23 cellular contexts compared by ENCODE assay signal in genomic region chr21:43907751-43908150, GRCh38.
"Had no signal": no experiment of that assay in that cellular context is flagged by ENCODE, and none has a peak within 500 bp of the region (broad histone marks: within the 10 kb centered on the region; RNA-seq: fewer than 3 reads in every experiment).

No MANE protein-coding gene starts in this region.

- H3K27me3 Mint-ChIP-seq: activated B cell treated with CpG ODN at 0.5 μM for 24 hours; activated CD4-positive, alpha-beta memory T cell treated with anti-CD3 and anti-CD28 coated beads for 36 hours; activated CD8-positive, alpha-beta memory T cell treated with anti-CD3 and anti-CD28 coated beads, Interleukin-2, amount 10 ng/mL, durations not matched to agents 7 days and 5 days; stimulated activated naive CD8-positive, alpha-beta T cell treated with anti-CD3 and anti-CD28 coated beads, Interleukin-15, Interleukin-2, amounts not matched to agents 100 ng/mL and 50 ng/mL, for 24 hours had no signal

- H3K27me3 ChIP-seq: brain microvascular endothelial cell, esophagus muscularis mucosa, hepatocyte, tibial artery had no signal

- H3K27ac ChIP-seq: brain microvascular endothelial cell, esophagus muscularis mucosa, hepatocyte, tibial artery had no signal

- H3K27ac Mint-ChIP-seq: activated B cell treated with CpG ODN at 0.5 μM for 24 hours; activated CD4-positive, alpha-beta memory T cell treated with anti-CD3 and anti-CD28 coated beads for 36 hours; activated CD8-positive, alpha-beta memory T cell treated with anti-CD3 and anti-CD28 coated beads, Interleukin-2, amount 10 ng/mL, durations not matched to agents 7 days and 5 days; immature natural killer cell; nephron progenitor cell; stimulated activated naive CD8-positive, alpha-beta T cell treated with anti-CD3 and anti-CD28 coated beads, Interleukin-15, Interleukin-2, amounts not matched to agents 100 ng/mL and 50 ng/mL, for 24 hours; T-helper 1 cell treated with Interleukin-12 subunit alpha and Interleukin-12 subunit beta and Interleukin-4 antibody, amounts not matched to agents 30 μg/mL and 1 μg/mL, for 36 hours had no signal

- H3K4me2 ChIP-seq: hepatocyte had no signal

- H3K4me1 Mint-ChIP-seq: activated CD8-positive, alpha-beta memory T cell treated with anti-CD3 and anti-CD28 coated beads, Interleukin-2, amount 10 ng/mL, durations not matched to agents 7 days and 5 days had no signal

- ATAC-seq: activated CD8-positive, alpha-beta memory T cell treated with anti-CD3 and anti-CD28 coated beads, Interleukin-2, amount 10 ng/mL, durations not matched to agents 7 days and 5 days; activated naive CD4-positive, alpha-beta T cell treated with anti-CD3 and anti-CD28 coated beads, Interleukin-2, amount 50 U/mL, for 72 hours had no signal

- H2AFZ ChIP-seq: hepatocyte had no signal

- H3K36me3 ChIP-seq: brain microvascular endothelial cell had no signal

- DNase-seq: activated B cell treated with CpG ODN at 0.5 μM for 24 hours; activated CD4-positive, alpha-beta memory T cell treated with anti-CD3 and anti-CD28 coated beads for 36 hours; activated CD4-positive, alpha-beta T cell treated with anti-CD3 and anti-CD28 coated beads for 4 hours; activated CD8-positive, alpha-beta memory T cell treated with anti-CD3 and anti-CD28 coated beads, Interleukin-2, amount 10 ng/mL, durations not matched to agents 7 days and 5 days; activated gamma-delta T cell; activated T-cell treated with anti-CD3 and anti-CD28 coated beads for 4 hours; brain microvascular endothelial cell; effector memory CD4-positive, alpha-beta T cell; glutamatergic neuron; immature natural killer cell; midbrain; nephron progenitor cell; nucleus accumbens; stimulated activated CD4-positive, alpha-beta T cell treated with anti-CD3 and anti-CD28 coated beads, Interleukin-4, amount 100 ng/mL, for 1 hour; T1000 had no signal

- FAIRE-seq: colon, frontal cortex had no signal

- H3K4me3 Mint-ChIP-seq: activated B cell treated with CpG ODN at 0.5 μM for 24 hours; activated CD4-positive, alpha-beta memory T cell treated with anti-CD3 and anti-CD28 coated beads for 36 hours; activated CD8-positive, alpha-beta memory T cell treated with anti-CD3 and anti-CD28 coated beads, Interleukin-2, amount 10 ng/mL, durations not matched to agents 7 days and 5 days; immature natural killer cell; nephron progenitor cell; stimulated activated naive CD8-positive, alpha-beta T cell treated with anti-CD3 and anti-CD28 coated beads, Interleukin-15, Interleukin-2, amounts not matched to agents 100 ng/mL and 50 ng/mL, for 24 hours; T-helper 1 cell treated with Interleukin-12 subunit alpha and Interleukin-12 subunit beta and Interleukin-4 antibody, amounts not matched to agents 30 μg/mL and 1 μg/mL, for 36 hours had no signal

- H3K4me3 ChIP-seq: esophagus muscularis mucosa, hepatocyte, tibial artery had no signal
